Comparison of ENCODE assay signal across 20 cellular contexts in genomic region chr2:121849236-121849635, GRCh38.
"Had no signal": no experiment of that assay in that cellular context is flagged by ENCODE, and none has a peak within 500 bp of the region (broad histone marks: within the 10 kb centered on the region; RNA-seq: fewer than 3 reads in every experiment).

No MANE protein-coding gene starts in this region.

- H3K36me3 ChIP-seq: colonic mucosa, esophagus muscularis mucosa, gastrocnemius medialis, heart right ventricle, left lung, lower lobe of right lung had no signal

- H3K4me3 ChIP-seq: colonic mucosa, esophagus muscularis mucosa, gastrocnemius medialis, heart right ventricle, left lung, lower lobe of right lung, mucosa of descending colon had no signal

- ATAC-seq: effector memory CD8-positive, alpha-beta T cell; gastrocnemius medialis; heart right ventricle; left cardiac atrium; left lung; left ventricle myocardium superior; lower lobe of right lung; mucosa of descending colon had no signal

- H3K4me3 Mint-ChIP-seq: dendritic cell treated with granulocyte-macrophage colony-stimulating factor and Interleukin-4, amounts not matched to agents 40 ng/mL and 50 ng/mL, for 4 days; effector memory CD8-positive, alpha-beta T cell; endodermal cell; mesothelial cell of epicardium had no signal

- H3K4me1 Mint-ChIP-seq: endodermal cell, mesothelial cell of epicardium had no signal

- H3K9me3 ChIP-seq: colonic mucosa, esophagus muscularis mucosa, gastrocnemius medialis, left lung, lower lobe of right lung, mucosa of descending colon had no signal

- H3K4me1 ChIP-seq: colonic mucosa, esophagus muscularis mucosa, gastrocnemius medialis, heart right ventricle, left lung, lower lobe of right lung had no signal

- DNase-seq: colonic mucosa; cortex of kidney; effector CD8-positive, alpha-beta T cell; effector memory CD8-positive, alpha-beta T cell; endodermal cell; foreskin melanocyte; gastrocnemius medialis; glutamatergic neuron; head of caudate nucleus; heart right ventricle; hippocampal formation; left cardiac atrium; left lung; left ventricle myocardium superior; lower lobe of right lung; mesenchymal stem cell; mucosa of descending colon had no signal

- H3K27me3 Mint-ChIP-seq: dendritic cell treated with granulocyte-macrophage colony-stimulating factor and Interleukin-4, amounts not matched to agents 40 ng/mL and 50 ng/mL, for 4 days had no signal

- H3K27ac ChIP-seq: colonic mucosa, esophagus muscularis mucosa, gastrocnemius medialis, heart right ventricle, left lung, lower lobe of right lung had no signal

- H3K27me3 ChIP-seq: colonic mucosa, esophagus muscularis mucosa, gastrocnemius medialis, left lung had no signal

- H3K9me3 Mint-ChIP-seq: effector memory CD8-positive, alpha-beta T cell; endodermal cell had no signal

- H3K36me3 Mint-ChIP-seq: mesothelial cell of epicardium had no signal

- H3K27ac Mint-ChIP-seq: dendritic cell treated with granulocyte-macrophage colony-stimulating factor and Interleukin-4, amounts not matched to agents 40 ng/mL and 50 ng/mL, for 4 days; effector memory CD8-positive, alpha-beta T cell; endodermal cell; mesothelial cell of epicardium had no signal
